In the genomic region with DNA sequence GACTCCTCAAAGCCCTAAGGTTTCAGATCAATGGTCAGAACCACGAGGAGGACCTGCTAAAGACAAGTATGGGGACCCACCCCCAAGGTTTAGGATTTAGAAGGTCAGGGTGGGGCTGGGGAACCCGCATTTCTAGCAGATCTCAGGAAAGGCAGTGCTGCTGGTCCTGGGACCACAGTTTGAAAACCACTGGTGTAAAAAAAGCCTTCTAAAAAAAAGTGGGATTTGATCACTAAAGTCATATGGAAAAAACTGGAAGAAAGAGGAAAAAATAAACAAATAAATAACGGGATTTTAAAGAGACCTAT, we compare ENCODE assay signal across 8 cellular contexts. TPM values are rescaled to one million over a fixed set of nuclear protein-coding genes. Genes with fewer than 3 reads are reported as not detected.
A peak's percentile ranks its signal among the peaks of the same experiment; 100 is the strongest.
DNase-seq lines count a peak whose midpoint lies in the region; ATAC-seq, FAIRE-seq and TF ChIP-seq lines count a peak whose summit lies in the region.

No MANE protein-coding gene starts in this region.

- CTCF ChIA-PET in activated naive CD4-positive, alpha-beta T cell treated with anti-CD3 and anti-CD28 coated beads for 36 hours (lab: Charles Lee): no interaction called here

- 36% methylated on average over 3 of the region's 3 CpGs for WGBS in right lobe of liver (ENCODE audit: insufficient coverage, low coverage, low lambda C conversion rate, missing lambda C conversion rate)
- 14 to 25% methylated on average over 2 to 3 of the region's 3 CpGs for WGBS in transverse colon (ENCODE audit: low coverage in 1 of 2), 2 donors

- H3K27me3 ChIP-seq in astrocyte (ENCODE audit: insufficient read depth, low read length) (no peaks in the 10 kb centered on the region), right lobe of liver (no peaks in the 10 kb centered on the region), transverse colon (no peaks in the 10 kb centered on the region)

- H3K4me2 ChIP-seq in astrocyte (ENCODE audit: low read length): peak overlapping the region; percentile 84

- peak overlapping the region; percentile 81 for H3K9ac ChIP-seq in astrocyte (ENCODE audit: low read length)

- H3K9me3 ChIP-seq in astrocyte (ENCODE audit: insufficient read depth, low read depth, low read length) (no peaks in the 10 kb centered on the region), right lobe of liver (no peaks in the 10 kb centered on the region), transverse colon (no peaks in the 10 kb centered on the region)

- no peak overlapping the region for H3K27ac ChIP-seq in astrocyte (ENCODE audit: low read depth, low read length)
- H3K27ac ChIP-seq in right lobe of liver: peak overlapping the region in 1 of 3 donors; percentile 81
- peak overlapping the region; percentile 89 to 94 (median 91) for H3K27ac ChIP-seq in transverse colon

- peaks cover 6% of the 10 kb centered on the region for H4K20me1 ChIP-seq in astrocyte (ENCODE audit: insufficient read depth, low read length)

- TF ChIP-seq CTCF in astrocyte (IDR thresholded peaks at IDR 0.05; ENCODE audit: insufficient read depth, low read depth, low read length) (no peak), right lobe of liver (IDR thresholded peaks at IDR 0.05) (no peak), transverse colon (IDR thresholded peaks at IDR 0.05) (no peak)

- H3K4me3 Mint-ChIP-seq in activated naive CD4-positive, alpha-beta T cell treated with anti-CD3 and anti-CD28 coated beads for 36 hours: peak overlapping the region; percentile 92
- peak overlapping the region; percentile 88 for H3K4me3 Mint-ChIP-seq in astrocyte (ENCODE audit: unreplicated experiment)

- H3K9me3 Mint-ChIP-seq in activated naive CD4-positive, alpha-beta T cell treated with anti-CD3 and anti-CD28 coated beads for 36 hours: no peaks in the 10 kb centered on the region
- peaks cover 10% of the 10 kb centered on the region for H3K9me3 Mint-ChIP-seq in astrocyte (ENCODE audit: unreplicated experiment)

- H3K79me2 ChIP-seq in astrocyte (ENCODE audit: insufficient read depth, low read length): peaks cover 4% of the 10 kb centered on the region

- FAIRE-seq in astrocyte (lab: Jason Lieb, UNC) (no peak), GM12892 (lab: Jason Lieb, UNC) (no peak), urothelium cell line (lab: Jason Lieb, UNC) (no peak)

- H3K4me1 ChIP-seq in astrocyte (ENCODE audit: insufficient read depth, low read length): peaks cover 4% of the 10 kb centered on the region
- H3K4me1 ChIP-seq in right lobe of liver: no peaks in the 10 kb centered on the region
- peaks cover 5 to 14% (median 7%) of the 10 kb centered on the region in 4 donors for H3K4me1 ChIP-seq in transverse colon

- in situ Hi-C loops in transverse colon (cut with MboI; ENCODE audit: low pct_ligation_motif_present in 1 of 4, low pct_unique_long_range_greater_than_20kb in 1 of 4, low sequenced_read_pairs in 3 of 4): no loop called here

- peaks cover 3% of the 10 kb centered on the region for H3K36me3 Mint-ChIP-seq in activated naive CD4-positive, alpha-beta T cell treated with anti-CD3 and anti-CD28 coated beads for 36 hours (ENCODE audit: low read depth)
- H3K36me3 Mint-ChIP-seq in astrocyte (ENCODE audit: low read depth, unreplicated experiment): peaks cover under 1% of the 10 kb centered on the region

- H3K36me3 ChIP-seq in astrocyte (ENCODE audit: insufficient read depth, low read length): no peaks in the 10 kb centered on the region
- H3K36me3 ChIP-seq in right lobe of liver: no peaks in the 10 kb centered on the region
- no peaks in the 10 kb centered on the region for H3K36me3 ChIP-seq in transverse colon

- DNase-seq in activated naive CD4-positive, alpha-beta T cell treated with anti-CD3 and anti-CD28 coated beads for 36 hours: no peak
- no peak for DNase-seq in activated naive CD4-positive, alpha-beta T cell (lab: John Stamatoyannopoulos, UW)
- DNase-seq in astrocyte (ENCODE audit: low read depth): no peak
- DNase-seq in right lobe of liver: no peak
- no peak for DNase-seq in transverse colon
- DNase-seq in GM12892 (ENCODE audit: insufficient read length): no peak
- DNase-seq in urothelium cell line (ENCODE audit: low spot score): no peak

- ATAC-seq in right lobe of liver: no peak
- no peak for ATAC-seq in GM18868 (IDR thresholded peaks at IDR 0.05; ENCODE audit: unreplicated experiment)

- no peaks in the 10 kb centered on the region for H3K27me3 Mint-ChIP-seq in activated naive CD4-positive, alpha-beta T cell treated with anti-CD3 and anti-CD28 coated beads for 36 hours (ENCODE audit: low read depth)
- no peaks in the 10 kb centered on the region for H3K27me3 Mint-ChIP-seq in astrocyte (ENCODE audit: low read depth, unreplicated experiment)

- TF ChIP-seq POLR2A in right lobe of liver (IDR thresholded peaks at IDR 0.05): no peak
- TF ChIP-seq POLR2A in transverse colon (IDR thresholded peaks at IDR 0.05): no peak
- no peak for TF ChIP-seq POLR2A in GM12892 (IDR thresholded peaks at IDR 0.05; ENCODE audit: low read depth, low read length)

- no peak for TF ChIP-seq EP300 in transverse colon (IDR thresholded peaks at IDR 0.05; ENCODE audit: low read depth)

- intact Hi-C loops in activated naive CD4-positive, alpha-beta T cell treated with anti-CD3 and anti-CD28 coated beads for 36 hours (cut with micrococcal nuclease): loop anchor here (5.0 kb wide), 2 partner anchors 111 to 274 kb away; a partner anchor contains a TSS
- intact Hi-C loops in right lobe of liver (cut with DNase I) (no loop called here), transverse colon (cut with DNase I; ENCODE audit: low total_unique reads) (loop anchor here (10.0 kb wide), 1 partner anchor 88 kb away; no protein-coding TSS in a partner anchor)

- peak overlapping the region; percentile 81 for H2AFZ ChIP-seq in astrocyte (ENCODE audit: low read depth, low read length)

- peaks cover 20% of the 10 kb centered on the region for H3K4me1 Mint-ChIP-seq in activated naive CD4-positive, alpha-beta T cell treated with anti-CD3 and anti-CD28 coated beads for 36 hours (ENCODE audit: low read depth)
- H3K4me1 Mint-ChIP-seq in astrocyte (ENCODE audit: low read depth, unreplicated experiment): peaks cover 2% of the 10 kb centered on the region

- H3K27ac Mint-ChIP-seq in activated naive CD4-positive, alpha-beta T cell treated with anti-CD3 and anti-CD28 coated beads for 36 hours: peak overlapping the region; percentile 84
- H3K27ac Mint-ChIP-seq in astrocyte (ENCODE audit: unreplicated experiment): peak overlapping the region; percentile 35

- H3K4me3 ChIP-seq in astrocyte (ENCODE audit: insufficient read depth, low read depth, low read length): peak overlapping the region; percentile 60
- H3K4me3 ChIP-seq in right lobe of liver: peak overlapping the region; percentile 67 to 90 (median 78)
- peak overlapping the region; percentile 65 to 94 (median 76) for H3K4me3 ChIP-seq in transverse colon

RNA-seq across cellular contexts. Expression of a gene that starts 0.8 kb away (rescaled TPM):
- total RNA-seq in activated naive CD4-positive, alpha-beta T cell treated with anti-CD3 and anti-CD28 coated beads for 36 hours: 10 to 100 TPM; 24.0 to 24.7 TPM
- total RNA-seq in astrocyte: 27.8 and 31.6 TPM in 2 replicates
- 10 to 100 TPM; 12.7 to 29.1 (median 15.9) TPM for total RNA-seq in right lobe of liver
- 10 to 100 TPM; 22.7 to 41.5 (median 29.1) TPM for total RNA-seq in transverse colon
- 15.4 TPM for polyA plus RNA-seq in GM12892 (2012; ENCODE audit: missing spikeins)

Comparison
In these comparisons a context has a peak if more than half of its experiments do, and no peak if none do; other contexts are left out.
1. intact Hi-C loops: an anchor here in activated naive CD4-positive, alpha-beta T cell treated with anti-CD3 and anti-CD28 coated beads for 36 hours (5.0 kb wide) and transverse colon (10.0 kb wide); none called in right lobe of liver.